1 cellular context compared by ENCODE assay signal in the genomic region with DNA sequence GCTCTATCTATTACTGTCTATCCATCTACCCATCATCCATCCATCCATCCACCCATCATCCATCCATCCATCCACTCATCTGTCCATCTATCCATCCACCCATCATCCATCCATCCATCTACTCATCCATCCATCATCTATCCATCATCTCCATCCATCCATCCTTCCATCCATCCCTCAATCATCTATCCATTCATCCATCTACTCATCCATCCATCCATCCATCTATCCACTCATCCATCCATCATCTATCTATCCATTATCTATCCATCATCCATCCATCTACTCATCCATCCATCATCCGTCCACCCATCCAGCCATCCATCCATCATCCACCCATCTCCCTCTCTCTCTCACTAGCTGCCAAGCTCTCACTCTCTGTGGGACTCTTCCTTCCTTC.
TF ChIP-seq lines count a peak whose summit lies in the region.

No MANE protein-coding gene starts in this region.

TF ChIP-seq in WTC11, 78 proteins besides CTCF, POLR2A, EP300 and RAD21:
- TF ChIP-seq, protein P1, sequence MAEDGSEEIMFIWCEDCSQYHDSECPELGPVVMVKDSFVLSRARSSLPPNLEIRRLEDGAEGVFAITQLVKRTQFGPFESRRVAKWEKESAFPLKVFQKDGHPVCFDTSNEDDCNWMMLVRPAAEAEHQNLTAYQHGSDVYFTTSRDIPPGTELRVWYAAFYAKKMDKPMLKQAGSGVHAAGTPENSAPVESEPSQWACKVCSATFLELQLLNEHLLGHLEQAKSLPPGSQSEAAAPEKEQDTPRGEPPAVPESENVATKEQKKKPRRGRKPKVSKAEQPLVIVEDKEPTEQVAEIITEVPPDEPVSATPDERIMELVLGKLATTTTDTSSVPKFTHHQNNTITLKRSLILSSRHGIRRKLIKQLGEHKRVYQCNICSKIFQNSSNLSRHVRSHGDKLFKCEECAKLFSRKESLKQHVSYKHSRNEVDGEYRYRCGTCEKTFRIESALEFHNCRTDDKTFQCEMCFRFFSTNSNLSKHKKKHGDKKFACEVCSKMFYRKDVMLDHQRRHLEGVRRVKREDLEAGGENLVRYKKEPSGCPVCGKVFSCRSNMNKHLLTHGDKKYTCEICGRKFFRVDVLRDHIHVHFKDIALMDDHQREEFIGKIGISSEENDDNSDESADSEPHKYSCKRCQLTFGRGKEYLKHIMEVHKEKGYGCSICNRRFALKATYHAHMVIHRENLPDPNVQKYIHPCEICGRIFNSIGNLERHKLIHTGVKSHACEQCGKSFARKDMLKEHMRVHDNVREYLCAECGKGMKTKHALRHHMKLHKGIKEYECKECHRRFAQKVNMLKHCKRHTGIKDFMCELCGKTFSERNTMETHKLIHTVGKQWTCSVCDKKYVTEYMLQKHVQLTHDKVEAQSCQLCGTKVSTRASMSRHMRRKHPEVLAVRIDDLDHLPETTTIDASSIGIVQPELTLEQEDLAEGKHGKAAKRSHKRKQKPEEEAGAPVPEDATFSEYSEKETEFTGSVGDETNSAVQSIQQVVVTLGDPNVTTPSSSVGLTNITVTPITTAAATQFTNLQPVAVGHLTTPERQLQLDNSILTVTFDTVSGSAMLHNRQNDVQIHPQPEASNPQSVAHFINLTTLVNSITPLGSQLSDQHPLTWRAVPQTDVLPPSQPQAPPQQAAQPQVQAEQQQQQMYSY (CRISPR knock-in tag; IDR thresholded peaks at IDR 0.05), result no peak
- no peak for TF ChIP-seq ZNF121 (CRISPR knock-in tag; IDR thresholded peaks at IDR 0.05)
- TF ChIP-seq ZNF219 (CRISPR knock-in tag; IDR thresholded peaks at IDR 0.05; ENCODE audit: borderline replicate concordance), result no peak
- TF ChIP-seq, protein P2, sequence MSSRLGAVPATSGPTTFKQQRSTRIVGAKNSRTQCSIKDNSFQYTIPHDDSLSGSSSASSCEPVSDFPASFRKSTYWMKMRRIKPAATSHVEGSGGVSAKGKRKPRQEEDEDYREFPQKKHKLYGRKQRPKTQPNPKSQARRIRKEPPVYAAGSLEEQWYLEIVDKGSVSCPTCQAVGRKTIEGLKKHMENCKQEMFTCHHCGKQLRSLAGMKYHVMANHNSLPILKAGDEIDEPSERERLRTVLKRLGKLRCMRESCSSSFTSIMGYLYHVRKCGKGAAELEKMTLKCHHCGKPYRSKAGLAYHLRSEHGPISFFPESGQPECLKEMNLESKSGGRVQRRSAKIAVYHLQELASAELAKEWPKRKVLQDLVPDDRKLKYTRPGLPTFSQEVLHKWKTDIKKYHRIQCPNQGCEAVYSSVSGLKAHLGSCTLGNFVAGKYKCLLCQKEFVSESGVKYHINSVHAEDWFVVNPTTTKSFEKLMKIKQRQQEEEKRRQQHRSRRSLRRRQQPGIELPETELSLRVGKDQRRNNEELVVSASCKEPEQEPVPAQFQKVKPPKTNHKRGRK (CRISPR knock-in tag; IDR thresholded peaks at IDR 0.05; ENCODE audit: borderline replicate concordance), result no peak
- no peak for TF ChIP-seq CBFB (CRISPR knock-in tag; IDR thresholded peaks at IDR 0.05; ENCODE audit: low read depth)
- TF ChIP-seq, protein P3, sequence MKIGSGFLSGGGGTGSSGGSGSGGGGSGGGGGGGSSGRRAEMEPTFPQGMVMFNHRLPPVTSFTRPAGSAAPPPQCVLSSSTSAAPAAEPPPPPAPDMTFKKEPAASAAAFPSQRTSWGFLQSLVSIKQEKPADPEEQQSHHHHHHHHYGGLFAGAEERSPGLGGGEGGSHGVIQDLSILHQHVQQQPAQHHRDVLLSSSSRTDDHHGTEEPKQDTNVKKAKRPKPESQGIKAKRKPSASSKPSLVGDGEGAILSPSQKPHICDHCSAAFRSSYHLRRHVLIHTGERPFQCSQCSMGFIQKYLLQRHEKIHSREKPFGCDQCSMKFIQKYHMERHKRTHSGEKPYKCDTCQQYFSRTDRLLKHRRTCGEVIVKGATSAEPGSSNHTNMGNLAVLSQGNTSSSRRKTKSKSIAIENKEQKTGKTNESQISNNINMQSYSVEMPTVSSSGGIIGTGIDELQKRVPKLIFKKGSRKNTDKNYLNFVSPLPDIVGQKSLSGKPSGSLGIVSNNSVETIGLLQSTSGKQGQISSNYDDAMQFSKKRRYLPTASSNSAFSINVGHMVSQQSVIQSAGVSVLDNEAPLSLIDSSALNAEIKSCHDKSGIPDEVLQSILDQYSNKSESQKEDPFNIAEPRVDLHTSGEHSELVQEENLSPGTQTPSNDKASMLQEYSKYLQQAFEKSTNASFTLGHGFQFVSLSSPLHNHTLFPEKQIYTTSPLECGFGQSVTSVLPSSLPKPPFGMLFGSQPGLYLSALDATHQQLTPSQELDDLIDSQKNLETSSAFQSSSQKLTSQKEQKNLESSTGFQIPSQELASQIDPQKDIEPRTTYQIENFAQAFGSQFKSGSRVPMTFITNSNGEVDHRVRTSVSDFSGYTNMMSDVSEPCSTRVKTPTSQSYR (CRISPR knock-in tag; IDR thresholded peaks at IDR 0.05), result no peak
